In genomic region chr12:131020326-131020725, GRCh38 we compare ENCODE assay signal across 30 cellular contexts.
"Had no signal": no experiment of that assay in that cellular context is flagged by ENCODE, and none has a peak within 500 bp of the region (broad histone marks: within the 10 kb centered on the region; RNA-seq: fewer than 3 reads in every experiment).

No MANE protein-coding gene starts in this region.

- H3K27ac ChIP-seq: adrenal gland, body of pancreas, colonic mucosa had no signal

- H3K4me3 ChIP-seq: adrenal gland, body of pancreas, colonic mucosa had no signal

- H3K4me1 ChIP-seq: adrenal gland, body of pancreas, colonic mucosa had no signal

- H3K27ac Mint-ChIP-seq: activated CD4-positive, alpha-beta memory T cell treated with anti-CD3 and anti-CD28 coated beads for 36 hours; activated CD4-positive, alpha-beta T cell treated with anti-CD3 and anti-CD28 coated beads for 36 hours; activated CD4-positive, alpha-beta T cell treated with anti-CD3 and anti-CD28 coated beads, Interleukin-2, amount 10 ng/mL, durations not matched to agents 24 days and 14 days; activated CD8-positive, alpha-beta memory T cell treated with anti-CD3 and anti-CD28 coated beads, Interleukin-2, amount 10 ng/mL, durations not matched to agents 7 days and 5 days; activated CD8-positive, alpha-beta T cell treated with anti-CD3 and anti-CD28 coated beads, Interleukin-2, amount 10 ng/mL, durations not matched to agents 7 days and 5 days; activated naive CD4-positive, alpha-beta T cell treated with anti-CD3 and anti-CD28 coated beads for 36 hours; activated naive CD4-positive, alpha-beta T cell treated with anti-CD3 and anti-CD28 coated beads, Interleukin-2, amount 50 U/mL, for 24 hours; activated naive CD8-positive, alpha-beta T cell treated with anti-CD3 and anti-CD28 coated beads for 36 hours; activated naive CD8-positive, alpha-beta T cell treated with anti-CD3 and anti-CD28 coated beads, Interleukin-2, amount 50 U/mL, for 24 hours; activated T-helper 1 cell treated with anti-CD3 and anti-CD28 coated beads, Interleukin-12 subunit alpha, Interleukin-12 subunit beta, Interleukin-2, Interleukin-4 antibody, amounts not matched to agents 30 ng/mL and 10 ng/mL and 1 ng/mL, durations not matched to agents 14 hours and 24 hours and 36 hours; activated T-helper 2 cell treated with anti-CD3 and anti-CD28 coated beads, Interferon-gamma antibody, Interleukin-2, Interleukin-4, amounts not matched to agents 10 μg/mL and 5 μg/mL and 100 μg/mL, durations not matched to agents 14 hours and 24 hours and 36 hours; endodermal cell had no signal

- DNase-seq: activated CD4-positive, alpha-beta memory T cell treated with anti-CD3 and anti-CD28 coated beads for 36 hours; activated CD4-positive, alpha-beta T cell treated with anti-CD3 and anti-CD28 coated beads for 36 hours; activated CD4-positive, alpha-beta T cell treated with anti-CD3 and anti-CD28 coated beads, Interleukin-2, amount 10 ng/mL, durations not matched to agents 24 days and 14 days; activated CD4-positive, CD25-positive, alpha-beta regulatory T cell; activated CD4-positive, CD25-positive, alpha-beta regulatory T cell treated with anti-CD3 and anti-CD28 coated beads, Interleukin-2, amount 50 U/mL, for 72 hours; activated CD8-positive, alpha-beta memory T cell treated with anti-CD3 and anti-CD28 coated beads, Interleukin-2, amount 10 ng/mL, durations not matched to agents 7 days and 5 days; activated CD8-positive, alpha-beta memory T cell treated with anti-CD3 and anti-CD28 coated beads, Interleukin-2, amount 50 U/mL, for 4 hours; activated CD8-positive, alpha-beta T cell treated with anti-CD3 and anti-CD28 coated beads, Interleukin-2, amount 10 ng/mL, durations not matched to agents 7 days and 5 days; activated effector memory CD4-positive, alpha-beta T cell treated with anti-CD3 and anti-CD28 coated beads, Interleukin-2, amount 50 U/mL, for 16 hours; activated naive CD4-positive, alpha-beta T cell treated with anti-CD3 and anti-CD28 coated beads for 36 hours; activated naive CD8-positive, alpha-beta T cell treated with anti-CD3 and anti-CD28 coated beads for 36 hours; activated naive CD8-positive, alpha-beta T cell treated with anti-CD3 and anti-CD28 coated beads, Interleukin-2, amount 50 U/mL, for 24 hours; activated T-cell treated with anti-CD3 and anti-CD28 coated beads, Interleukin-2, amount 50 U/mL, for 1 hour; activated T-cell treated with anti-CD3 and anti-CD28 coated beads, Interleukin-2, amount 50 U/mL, for 48 hours; adrenal gland; amygdala; aorta; body of pancreas; central memory CD4-positive, alpha-beta T cell; cerebellar nuclear complex; colonic mucosa; effector CD8-positive, alpha-beta T cell; endodermal cell; foreskin fibroblast; glutamatergic neuron; T-helper 2 cell had no signal

- H3K36me3 Mint-ChIP-seq: activated CD4-positive, alpha-beta memory T cell treated with anti-CD3 and anti-CD28 coated beads for 36 hours; activated CD8-positive, alpha-beta memory T cell treated with anti-CD3 and anti-CD28 coated beads, Interleukin-2, amount 10 ng/mL, durations not matched to agents 7 days and 5 days; activated naive CD4-positive, alpha-beta T cell treated with anti-CD3 and anti-CD28 coated beads, Interleukin-2, amount 50 U/mL, for 24 hours; activated naive CD8-positive, alpha-beta T cell treated with anti-CD3 and anti-CD28 coated beads for 36 hours had no signal

- H3K4me1 Mint-ChIP-seq: activated CD4-positive, alpha-beta T cell treated with anti-CD3 and anti-CD28 coated beads for 36 hours; activated CD4-positive, alpha-beta T cell treated with anti-CD3 and anti-CD28 coated beads, Interleukin-2, amount 10 ng/mL, durations not matched to agents 24 days and 14 days; activated CD8-positive, alpha-beta memory T cell treated with anti-CD3 and anti-CD28 coated beads, Interleukin-2, amount 10 ng/mL, durations not matched to agents 7 days and 5 days; activated naive CD4-positive, alpha-beta T cell treated with anti-CD3 and anti-CD28 coated beads, Interleukin-2, amount 50 U/mL, for 24 hours; activated naive CD8-positive, alpha-beta T cell treated with anti-CD3 and anti-CD28 coated beads for 36 hours; activated naive CD8-positive, alpha-beta T cell treated with anti-CD3 and anti-CD28 coated beads, Interleukin-2, amount 50 U/mL, for 24 hours; endodermal cell had no signal

- H3K9me3 ChIP-seq: adrenal gland, body of pancreas, colonic mucosa had no signal

- H3K27me3 Mint-ChIP-seq: activated CD4-positive, alpha-beta memory T cell treated with anti-CD3 and anti-CD28 coated beads for 36 hours; activated CD4-positive, alpha-beta T cell treated with anti-CD3 and anti-CD28 coated beads for 36 hours; activated CD4-positive, alpha-beta T cell treated with anti-CD3 and anti-CD28 coated beads, Interleukin-2, amount 10 ng/mL, durations not matched to agents 24 days and 14 days; activated CD8-positive, alpha-beta memory T cell treated with anti-CD3 and anti-CD28 coated beads, Interleukin-2, amount 10 ng/mL, durations not matched to agents 7 days and 5 days; activated naive CD4-positive, alpha-beta T cell treated with anti-CD3 and anti-CD28 coated beads, Interleukin-2, amount 50 U/mL, for 24 hours; activated naive CD8-positive, alpha-beta T cell treated with anti-CD3 and anti-CD28 coated beads for 36 hours had no signal

- H3K27me3 ChIP-seq: adrenal gland, body of pancreas, colonic mucosa had no signal

- H3K36me3 ChIP-seq: adrenal gland, colonic mucosa had no signal

- H3K4me3 Mint-ChIP-seq: activated CD4-positive, alpha-beta memory T cell treated with anti-CD3 and anti-CD28 coated beads for 36 hours; activated CD4-positive, alpha-beta T cell treated with anti-CD3 and anti-CD28 coated beads for 36 hours; activated CD4-positive, alpha-beta T cell treated with anti-CD3 and anti-CD28 coated beads, Interleukin-2, amount 10 ng/mL, durations not matched to agents 24 days and 14 days; activated CD8-positive, alpha-beta memory T cell treated with anti-CD3 and anti-CD28 coated beads, Interleukin-2, amount 10 ng/mL, durations not matched to agents 7 days and 5 days; activated CD8-positive, alpha-beta T cell treated with anti-CD3 and anti-CD28 coated beads, Interleukin-2, amount 10 ng/mL, durations not matched to agents 7 days and 5 days; activated naive CD4-positive, alpha-beta T cell treated with anti-CD3 and anti-CD28 coated beads for 36 hours; activated naive CD4-positive, alpha-beta T cell treated with anti-CD3 and anti-CD28 coated beads, Interleukin-2, amount 50 U/mL, for 24 hours; activated naive CD8-positive, alpha-beta T cell treated with anti-CD3 and anti-CD28 coated beads for 36 hours; activated naive CD8-positive, alpha-beta T cell treated with anti-CD3 and anti-CD28 coated beads, Interleukin-2, amount 50 U/mL, for 24 hours; activated T-helper 1 cell treated with anti-CD3 and anti-CD28 coated beads, Interleukin-12 subunit alpha, Interleukin-12 subunit beta, Interleukin-2, Interleukin-4 antibody, amounts not matched to agents 30 ng/mL and 10 ng/mL and 1 ng/mL, durations not matched to agents 14 hours and 24 hours and 36 hours; endodermal cell had no signal

- ATAC-seq: activated CD4-positive, alpha-beta T cell treated with anti-CD3 and anti-CD28 coated beads for 36 hours; activated CD8-positive, alpha-beta memory T cell treated with anti-CD3 and anti-CD28 coated beads, Interleukin-2, amount 10 ng/mL, durations not matched to agents 7 days and 5 days; activated CD8-positive, alpha-beta T cell treated with anti-CD3 and anti-CD28 coated beads, Interleukin-2, amount 10 ng/mL, durations not matched to agents 7 days and 5 days; activated naive CD8-positive, alpha-beta T cell treated with anti-CD3 and anti-CD28 coated beads, Interleukin-2, amount 50 U/mL, for 24 hours; body of pancreas; esophagus mucosa had no signal

- H3K9me3 Mint-ChIP-seq: activated CD4-positive, alpha-beta memory T cell treated with anti-CD3 and anti-CD28 coated beads for 36 hours; activated CD4-positive, alpha-beta T cell treated with anti-CD3 and anti-CD28 coated beads, Interleukin-2, amount 10 ng/mL, durations not matched to agents 24 days and 14 days; activated naive CD4-positive, alpha-beta T cell treated with anti-CD3 and anti-CD28 coated beads for 36 hours; activated naive CD4-positive, alpha-beta T cell treated with anti-CD3 and anti-CD28 coated beads, Interleukin-2, amount 50 U/mL, for 24 hours; activated naive CD8-positive, alpha-beta T cell treated with anti-CD3 and anti-CD28 coated beads for 36 hours; activated naive CD8-positive, alpha-beta T cell treated with anti-CD3 and anti-CD28 coated beads, Interleukin-2, amount 50 U/mL, for 24 hours; activated T-helper 1 cell treated with anti-CD3 and anti-CD28 coated beads, Interleukin-12 subunit alpha, Interleukin-12 subunit beta, Interleukin-2, Interleukin-4 antibody, amounts not matched to agents 30 ng/mL and 10 ng/mL and 1 ng/mL, durations not matched to agents 14 hours and 24 hours and 36 hours; activated T-helper 2 cell treated with anti-CD3 and anti-CD28 coated beads, Interferon-gamma antibody, Interleukin-2, Interleukin-4, amounts not matched to agents 10 μg/mL and 5 μg/mL and 100 μg/mL, durations not matched to agents 14 hours and 24 hours and 36 hours; endodermal cell had no signal
